In genomic region chr18:77043541-77044280, GRCh38 we compare ENCODE assay signal across 1 cellular context.
TF ChIP-seq lines count a peak whose summit lies in the region.

No MANE protein-coding gene starts in this region.

TF ChIP-seq in HepG2, 621 proteins besides CTCF, POLR2A, EP300 and RAD21 (continued from another document):
- no peak for TF ChIP-seq TRAFD1 (CRISPR knock-in tag; IDR thresholded peaks at IDR 0.05; ENCODE audit: borderline replicate concordance)
- TF ChIP-seq PAF1 (CRISPR knock-in tag; IDR thresholded peaks at IDR 0.05): no peak
- TF ChIP-seq TRIM24 (CRISPR knock-in tag; IDR thresholded peaks at IDR 0.05): no peak
